27 cellular contexts compared by ENCODE assay signal in the genomic region with DNA sequence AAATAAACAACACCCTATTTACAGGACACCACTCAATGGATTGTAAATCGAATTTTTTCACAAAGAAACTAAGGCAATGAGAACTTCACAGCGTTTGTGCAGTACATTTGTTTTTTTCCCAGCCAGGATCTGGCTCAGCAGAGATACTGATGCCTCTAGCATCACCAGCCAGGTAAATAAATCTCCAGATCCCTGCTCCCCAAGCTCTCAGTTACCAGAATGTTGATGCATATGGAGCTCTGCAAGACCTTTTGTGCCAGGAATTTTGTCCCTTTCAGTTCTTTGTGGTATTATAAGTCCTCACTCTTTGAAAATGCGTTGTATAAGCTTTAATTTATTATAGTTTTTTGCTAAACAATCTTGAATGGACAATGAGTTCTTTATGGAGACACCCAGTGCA.
"Had no signal": no experiment of that assay in that cellular context is flagged by ENCODE, and none has a peak within 500 bp of the region (broad histone marks: within the 10 kb centered on the region; RNA-seq: fewer than 3 reads in every experiment).

No MANE protein-coding gene starts in this region.

- H3K4me1 Mint-ChIP-seq: nephron; stimulated activated effector memory CD8-positive, alpha-beta T cell treated with anti-CD3 and anti-CD28 coated beads, Interleukin-12 subunit alpha, Interleukin-12 subunit beta, amount 100 ng/mL, for 72 hours; stimulated activated naive B cell treated with anti-CD40 and anti-IgM and Interleukin-4, amounts not matched to agents 10 μg/mL and 1 μg/mL and 100 μg/mL, for 72 hours had no signal

- H3K36me3 ChIP-seq: neural progenitor cell, ovary, right lobe of liver, sigmoid colon, stomach, thoracic aorta, thyroid gland, tibial nerve, upper lobe of left lung, vagina had no signal

- H3K4me3 Mint-ChIP-seq: nephron; neural progenitor cell; stimulated activated effector memory CD8-positive, alpha-beta T cell treated with anti-CD3 and anti-CD28 coated beads, Interleukin-12 subunit alpha, Interleukin-12 subunit beta, amount 100 ng/mL, for 72 hours; stimulated activated naive B cell treated with anti-CD40 and anti-IgM and Interleukin-4, amounts not matched to agents 10 μg/mL and 1 μg/mL and 100 μg/mL, for 72 hours; stimulated activated naive CD8-positive, alpha-beta T cell treated with anti-CD3 and anti-CD28 coated beads, Interleukin-15, Interleukin-2, amounts not matched to agents 100 ng/mL and 50 ng/mL, for 24 hours had no signal

- H3K27ac ChIP-seq: neural progenitor cell, ovary, parathyroid adenoma, psoas muscle, right lobe of liver, sigmoid colon, stomach, thoracic aorta, thyroid gland, tibial nerve, upper lobe of left lung, vagina had no signal

- H3K27me3 Mint-ChIP-seq: progenitor cell of endocrine pancreas; stimulated activated naive B cell treated with anti-CD40 and anti-IgM and Interleukin-4, amounts not matched to agents 10 μg/mL and 1 μg/mL and 100 μg/mL, for 72 hours; stimulated activated naive CD8-positive, alpha-beta T cell treated with anti-CD3 and anti-CD28 coated beads, Interleukin-15, Interleukin-2, amounts not matched to agents 100 ng/mL and 50 ng/mL, for 24 hours had no signal

- H3K4me1 ChIP-seq: neural progenitor cell, parathyroid adenoma, psoas muscle, right lobe of liver, sigmoid colon, stomach, thyroid gland, tibial nerve, upper lobe of left lung, vagina had no signal

- H3K9me3 Mint-ChIP-seq: nephron; neural progenitor cell; stimulated activated naive B cell treated with anti-CD40 and anti-IgM and Interleukin-4, amounts not matched to agents 10 μg/mL and 1 μg/mL and 100 μg/mL, for 72 hours; stimulated activated naive CD8-positive, alpha-beta T cell treated with anti-CD3 and anti-CD28 coated beads, Interleukin-15, Interleukin-2, amounts not matched to agents 100 ng/mL and 50 ng/mL, for 24 hours had no signal

- H3K36me3 Mint-ChIP-seq: neural progenitor cell; stimulated activated effector memory CD8-positive, alpha-beta T cell treated with anti-CD3 and anti-CD28 coated beads, Interleukin-12 subunit alpha, Interleukin-12 subunit beta, amount 100 ng/mL, for 72 hours; stimulated activated naive B cell treated with anti-CD40 and anti-IgM and Interleukin-4, amounts not matched to agents 10 μg/mL and 1 μg/mL and 100 μg/mL, for 72 hours had no signal

- H3K27ac Mint-ChIP-seq: nephron; neural progenitor cell; progenitor cell of endocrine pancreas; stimulated activated effector memory CD8-positive, alpha-beta T cell treated with anti-CD3 and anti-CD28 coated beads, Interleukin-12 subunit alpha, Interleukin-12 subunit beta, amount 100 ng/mL, for 72 hours; stimulated activated naive B cell treated with anti-CD40 and anti-IgM and Interleukin-4, amounts not matched to agents 10 μg/mL and 1 μg/mL and 100 μg/mL, for 72 hours; stimulated activated naive CD8-positive, alpha-beta T cell treated with anti-CD3 and anti-CD28 coated beads, Interleukin-15, Interleukin-2, amounts not matched to agents 100 ng/mL and 50 ng/mL, for 24 hours had no signal

- H3K27me3 ChIP-seq: neural progenitor cell, ovary, right lobe of liver, sigmoid colon, stomach, thyroid gland, tibial nerve, upper lobe of left lung, vagina had no signal

- H3K9ac ChIP-seq: neural progenitor cell, parathyroid adenoma had no signal

- H3K9me3 ChIP-seq: ovary, psoas muscle, right lobe of liver, sigmoid colon, stomach, thoracic aorta, thyroid gland, tibial nerve, upper lobe of left lung, vagina had no signal

- H3K4me3 ChIP-seq: neural progenitor cell, ovary, psoas muscle, right lobe of liver, sigmoid colon, stomach, thoracic aorta, thyroid gland, tibial nerve, upper lobe of left lung, vagina had no signal

- H2AFZ ChIP-seq: neural progenitor cell, parathyroid adenoma had no signal

- ATAC-seq: psoas muscle; right cardiac atrium; right lobe of liver; stimulated activated effector memory CD8-positive, alpha-beta T cell treated with anti-CD3 and anti-CD28 coated beads, Interleukin-12 subunit alpha, Interleukin-12 subunit beta, amount 100 ng/mL, for 72 hours; stimulated activated naive B cell treated with anti-CD40 and anti-IgM and Interleukin-4, amounts not matched to agents 10 μg/mL and 1 μg/mL and 100 μg/mL, for 72 hours had no signal

- H3K4me2 ChIP-seq: neural progenitor cell had no signal

- DNase-seq: occipital lobe; ovary; posterior cingulate gyrus; psoas muscle; right cardiac atrium; right lobe of liver; sigmoid colon; small intestine; stimulated activated CD4-positive, alpha-beta T cell treated with anti-CD3 and anti-CD28 coated beads, Interleukin-15, amount 100 ng/mL, for 24 hours; stimulated activated CD4-positive, alpha-beta T cell treated with anti-CD3 and anti-CD28 coated beads, Interleukin-2, amount 100 ng/mL, for 24 hours; stimulated activated CD4-positive, alpha-beta T cell treated with anti-CD3 and anti-CD28 coated beads, Interleukin-2, amount 100 ng/mL, for 48 hours; stimulated activated CD4-positive, alpha-beta T cell treated with anti-CD3 and anti-CD28 coated beads, Interleukin-4, amount 100 ng/mL, for 24 hours; stimulated activated naive B cell treated with anti-CD40 and anti-IgM and Interleukin-4, amounts not matched to agents 10 μg/mL and 1 μg/mL and 100 μg/mL, for 72 hours; stimulated activated naive CD4-positive, alpha-beta T cell treated with Interleukin-2 at 50 U/mL for 16 hours; stomach; thyroid gland; trophoblast cell; upper lobe of left lung had no signal

- H3K79me2 ChIP-seq: parathyroid adenoma had no signal
